7 cellular contexts compared by ENCODE assay signal in the genomic region with DNA sequence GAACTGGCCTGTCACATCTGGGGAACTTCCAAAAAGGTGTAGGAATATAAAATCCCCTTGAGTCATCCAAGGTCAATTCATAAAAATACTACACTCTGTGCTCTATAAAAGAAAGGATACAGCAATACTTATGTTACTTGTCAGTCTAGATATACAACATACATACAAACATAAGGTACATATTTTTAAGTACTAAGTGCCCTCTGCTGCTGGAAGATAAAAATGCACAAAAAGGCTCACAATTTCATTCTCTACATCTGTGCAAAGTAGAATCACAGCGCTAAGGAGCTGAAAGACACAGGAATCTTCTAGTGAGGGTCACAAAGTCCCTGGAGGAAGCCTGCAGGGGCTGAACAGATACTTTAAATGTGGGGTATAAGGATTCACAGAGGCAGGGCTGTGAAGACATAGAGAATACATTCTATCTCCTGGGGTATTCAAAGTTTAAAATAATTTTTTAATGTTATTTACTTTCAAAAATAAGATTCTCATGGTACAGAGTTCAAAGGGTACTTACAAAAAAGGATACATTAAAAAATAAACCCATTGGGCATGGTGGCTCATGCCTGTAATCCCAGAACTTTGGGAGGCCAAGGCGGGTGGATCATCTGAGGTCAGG. TPM values are rescaled to one million over a fixed set of nuclear protein-coding genes. Genes with fewer than 3 reads are reported as not detected.
DNase-seq lines count a peak whose midpoint lies in the region; ATAC-seq, FAIRE-seq and TF ChIP-seq lines count a peak whose summit lies in the region.

No MANE protein-coding gene starts in this region.

- H2AFZ ChIP-seq in fibroblast of lung (ENCODE audit: low read length) = peak overlapping the region; percentile 47
- peak overlapping the region; percentile 45 for H2AFZ ChIP-seq in neural progenitor cell (replicated peaks)

- H3K4me3 ChIP-seq in HAP-1 = no peak overlapping the region
- no peak overlapping the region for H3K4me3 ChIP-seq in fibroblast of lung (replicated peaks in 1 of 4; ENCODE audit: control extremely low read depth in 1 of 4, insufficient read depth in 1 of 4, low read depth in 3 of 4, low read length in 4 of 4)
- H3K4me3 ChIP-seq in neural progenitor cell = no peak overlapping the region

- peak overlapping the region; percentile 62 for H3K27ac Mint-ChIP-seq in neural progenitor cell

- TF ChIP-seq CTCF in fibroblast of lung (conservative IDR thresholded peaks at IDR 0.05 in 1 of 2, IDR thresholded peaks at IDR 0.05 in 1 of 2; ENCODE audit: low read depth in 1 of 2, low read length in 2 of 2) (peak; percentile 37 to 59), neural progenitor cell (IDR thresholded peaks at IDR 0.05) (peak; percentile 59)

- H3K36me3 Mint-ChIP-seq in neural progenitor cell = no peaks in the 10 kb centered on the region

- no peak overlapping the region for H3K4me3 Mint-ChIP-seq in neural progenitor cell

- DNase-seq in ELR (ENCODE audit: low read depth) = peak; percentile 78
- DNase-seq in HAP-1 (ENCODE audit: low spot score in 2 of 2) = peak; percentile 27 to 51
- DNase-seq in NCI-H2081 treated with DMSO at 0.1 percent for 48 hours (lab: John Stamatoyannopoulos, UW) = peak; percentile 69
- peak; percentile 61 to 82 for DNase-seq in fibroblast of lung (ENCODE audit: low read depth in 2 of 2)
- peak; percentile 43 for DNase-seq in neural progenitor cell (ENCODE audit: low spot score)

- H3K4me2 ChIP-seq in fibroblast of lung (ENCODE audit: extremely low read depth, insufficient read depth, low read length) = no peak overlapping the region
- no peak overlapping the region for H3K4me2 ChIP-seq in neural progenitor cell

- no peaks in the 10 kb centered on the region for H3K79me2 ChIP-seq in fibroblast of lung (ENCODE audit: control insufficient read depth, insufficient read depth, low read length)
- H3K79me2 ChIP-seq in neural progenitor cell (ENCODE audit: low read depth) = no peaks in the 10 kb centered on the region

- H3K9me3 ChIP-seq in HAP-1 = 0 out of 2 replicates have a peak, but pooled peaks cover 2% of the 10 kb centered on the region
- no peaks in the 10 kb centered on the region for H3K9me3 ChIP-seq in fibroblast of lung (ENCODE audit: control insufficient read depth, insufficient read depth, low read depth, low read length)
- no peaks in the 10 kb centered on the region for H3K9me3 ChIP-seq in neural progenitor cell (ENCODE audit: low read depth)

- peaks cover 5% of the 10 kb centered on the region for H3K9me3 Mint-ChIP-seq in neural progenitor cell

- no peaks in the 10 kb centered on the region for H3F3A ChIP-seq in neural progenitor cell (ENCODE audit: low read depth)

- H3K27me3 ChIP-seq in HAP-1 (ENCODE audit: low read depth) (no peaks in the 10 kb centered on the region), fibroblast of lung (ENCODE audit: control insufficient read depth, insufficient read depth, low read length) (no peaks in the 10 kb centered on the region), neural progenitor cell (no peaks in the 10 kb centered on the region)

- H3K9ac ChIP-seq in fibroblast of lung (ENCODE audit: insufficient read depth, low read length) = no peak overlapping the region
- no peak overlapping the region for H3K9ac ChIP-seq in neural progenitor cell

- in situ Hi-C loops in HAP-1 (cut with MboI; ENCODE audit: low sequenced_read_pairs) = loop anchor here (5.0 kb wide), 1 partner anchor 72 kb away; no protein-coding TSS in a partner anchor

- H3K36me3 ChIP-seq in HAP-1 (replicated peaks) = no peaks in the 10 kb centered on the region
- H3K36me3 ChIP-seq in fibroblast of lung (ENCODE audit: control insufficient read depth, insufficient read depth, low read length) = no peaks in the 10 kb centered on the region
- no peaks in the 10 kb centered on the region for H3K36me3 ChIP-seq in neural progenitor cell

- H4K20me1 ChIP-seq in fibroblast of lung (ENCODE audit: control insufficient read depth, extremely low read depth, insufficient read depth, low read length) (no peaks in the 10 kb centered on the region), neural progenitor cell (ENCODE audit: low read depth) (no peaks in the 10 kb centered on the region)

- no peak for ATAC-seq in HG03354 (IDR thresholded peaks at IDR 0.05; ENCODE audit: poor library complexity, severe bottlenecking, unreplicated experiment)

- H3K27ac ChIP-seq in fibroblast of lung (ENCODE audit: insufficient read depth, low read length) = no peak overlapping the region
- H3K27ac ChIP-seq in neural progenitor cell = no peak overlapping the region

- no peaks in the 10 kb centered on the region for H3K4me1 Mint-ChIP-seq in neural progenitor cell

- H3K4me1 ChIP-seq in HAP-1 (no peaks in the 10 kb centered on the region), fibroblast of lung (ENCODE audit: control insufficient read depth, extremely low read depth, insufficient read depth, low read length) (peaks cover 4% of the 10 kb centered on the region), neural progenitor cell (no peaks in the 10 kb centered on the region)

- peak; percentile 82 for FAIRE-seq in TTC549 (lab: Jason Lieb, UNC)

- H3K27me3 Mint-ChIP-seq in neural progenitor cell (ENCODE audit: insufficient read depth, low read depth) = no peaks in the 10 kb centered on the region

RNA-seq across cellular contexts. Expression of a gene that starts 10.2 kb away (rescaled TPM):
- total RNA-seq in fibroblast of lung (46.9 and 47.3 TPM in 2 replicates), neural progenitor cell (ENCODE audit: low replicate concordance) (28.3 and 34.2 TPM in 2 replicates)
- polyA plus RNA-seq in fibroblast of lung = 44.8 and 71.1 TPM in 2 replicates
- 30.6 and 43.5 TPM in 2 replicates for polyA plus RNA-seq in fibroblast of lung (2012)
- polyA minus RNA-seq in fibroblast of lung (ENCODE audit: low replicate concordance) = 3.4 and 11.5 TPM in 2 replicates

RNA-seq across cellular contexts. Expression of a gene that starts 35.5 kb away (rescaled TPM):
- total RNA-seq in fibroblast of lung (22.3 and 22.6 TPM in 2 replicates), neural progenitor cell (ENCODE audit: low replicate concordance) (71.8 and 87.0 TPM in 2 replicates)
- 25.5 and 61.0 TPM in 2 replicates for polyA plus RNA-seq in fibroblast of lung
- 16.8 and 36.6 TPM in 2 replicates for polyA plus RNA-seq in fibroblast of lung (2012)
- 22.6 and 31.1 TPM in 2 replicates for polyA minus RNA-seq in fibroblast of lung (ENCODE audit: low replicate concordance)
